Comparison of ENCODE assay signal across 1 cellular context in the genomic region with DNA sequence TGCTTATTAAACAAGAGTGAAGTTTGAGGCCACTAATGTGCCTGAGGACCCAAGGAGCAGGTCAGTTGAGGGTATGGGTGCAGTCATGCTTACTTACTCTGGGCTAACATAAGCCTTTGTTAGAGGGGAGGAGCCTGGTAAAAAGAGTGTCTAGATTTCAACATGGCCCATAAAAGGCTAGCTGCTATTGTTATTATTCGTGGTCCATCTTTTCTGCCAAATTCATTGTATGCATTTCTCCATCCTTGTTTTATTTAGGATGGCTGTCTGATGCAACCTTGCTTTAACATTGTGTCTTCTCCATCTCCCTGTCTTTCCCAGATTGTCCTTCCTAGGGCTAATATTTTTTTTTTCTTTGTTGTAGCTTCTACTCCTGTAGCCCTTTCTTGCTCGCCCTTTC.
TF ChIP-seq lines count a peak whose summit lies in the region.

No MANE protein-coding gene starts in this region.

TF ChIP-seq in GM12878, 131 proteins besides CTCF, POLR2A, EP300 and RAD21 (continued from another document):
- TF ChIP-seq, protein P1, sequence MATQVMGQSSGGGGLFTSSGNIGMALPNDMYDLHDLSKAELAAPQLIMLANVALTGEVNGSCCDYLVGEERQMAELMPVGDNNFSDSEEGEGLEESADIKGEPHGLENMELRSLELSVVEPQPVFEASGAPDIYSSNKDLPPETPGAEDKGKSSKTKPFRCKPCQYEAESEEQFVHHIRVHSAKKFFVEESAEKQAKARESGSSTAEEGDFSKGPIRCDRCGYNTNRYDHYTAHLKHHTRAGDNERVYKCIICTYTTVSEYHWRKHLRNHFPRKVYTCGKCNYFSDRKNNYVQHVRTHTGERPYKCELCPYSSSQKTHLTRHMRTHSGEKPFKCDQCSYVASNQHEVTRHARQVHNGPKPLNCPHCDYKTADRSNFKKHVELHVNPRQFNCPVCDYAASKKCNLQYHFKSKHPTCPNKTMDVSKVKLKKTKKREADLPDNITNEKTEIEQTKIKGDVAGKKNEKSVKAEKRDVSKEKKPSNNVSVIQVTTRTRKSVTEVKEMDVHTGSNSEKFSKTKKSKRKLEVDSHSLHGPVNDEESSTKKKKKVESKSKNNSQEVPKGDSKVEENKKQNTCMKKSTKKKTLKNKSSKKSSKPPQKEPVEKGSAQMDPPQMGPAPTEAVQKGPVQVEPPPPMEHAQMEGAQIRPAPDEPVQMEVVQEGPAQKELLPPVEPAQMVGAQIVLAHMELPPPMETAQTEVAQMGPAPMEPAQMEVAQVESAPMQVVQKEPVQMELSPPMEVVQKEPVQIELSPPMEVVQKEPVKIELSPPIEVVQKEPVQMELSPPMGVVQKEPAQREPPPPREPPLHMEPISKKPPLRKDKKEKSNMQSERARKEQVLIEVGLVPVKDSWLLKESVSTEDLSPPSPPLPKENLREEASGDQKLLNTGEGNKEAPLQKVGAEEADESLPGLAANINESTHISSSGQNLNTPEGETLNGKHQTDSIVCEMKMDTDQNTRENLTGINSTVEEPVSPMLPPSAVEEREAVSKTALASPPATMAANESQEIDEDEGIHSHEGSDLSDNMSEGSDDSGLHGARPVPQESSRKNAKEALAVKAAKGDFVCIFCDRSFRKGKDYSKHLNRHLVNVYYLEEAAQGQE (IDR thresholded peaks at IDR 0.05; ENCODE audit: low read depth, low read length), result no peak
- TF ChIP-seq SREBF2 (IDR thresholded peaks at IDR 0.05; ENCODE audit: low read length), result no peak
- TF ChIP-seq, protein P2, sequence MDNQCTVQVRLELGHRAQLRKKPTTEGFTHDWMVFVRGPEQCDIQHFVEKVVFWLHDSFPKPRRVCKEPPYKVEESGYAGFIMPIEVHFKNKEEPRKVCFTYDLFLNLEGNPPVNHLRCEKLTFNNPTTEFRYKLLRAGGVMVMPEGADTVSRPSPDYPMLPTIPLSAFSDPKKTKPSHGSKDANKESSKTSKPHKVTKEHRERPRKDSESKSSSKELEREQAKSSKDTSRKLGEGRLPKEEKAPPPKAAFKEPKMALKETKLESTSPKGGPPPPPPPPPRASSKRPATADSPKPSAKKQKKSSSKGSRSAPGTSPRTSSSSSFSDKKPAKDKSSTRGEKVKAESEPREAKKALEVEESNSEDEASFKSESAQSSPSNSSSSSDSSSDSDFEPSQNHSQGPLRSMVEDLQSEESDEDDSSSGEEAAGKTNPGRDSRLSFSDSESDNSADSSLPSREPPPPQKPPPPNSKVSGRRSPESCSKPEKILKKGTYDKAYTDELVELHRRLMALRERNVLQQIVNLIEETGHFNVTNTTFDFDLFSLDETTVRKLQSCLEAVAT (IDR thresholded peaks at IDR 0.05), result no peak
- TF ChIP-seq ATF7 (IDR thresholded peaks at IDR 0.05; ENCODE audit: low read depth), result no peak
- no peak for TF ChIP-seq SIX5 (IDR thresholded peaks at IDR 0.05; ENCODE audit: low read depth, low read length, severe bottlenecking)
- no peak for TF ChIP-seq FOS (IDR thresholded peaks at IDR 0.05; ENCODE audit: borderline replicate concordance, extremely low read depth, insufficient read length)
- TF ChIP-seq, protein P3, sequence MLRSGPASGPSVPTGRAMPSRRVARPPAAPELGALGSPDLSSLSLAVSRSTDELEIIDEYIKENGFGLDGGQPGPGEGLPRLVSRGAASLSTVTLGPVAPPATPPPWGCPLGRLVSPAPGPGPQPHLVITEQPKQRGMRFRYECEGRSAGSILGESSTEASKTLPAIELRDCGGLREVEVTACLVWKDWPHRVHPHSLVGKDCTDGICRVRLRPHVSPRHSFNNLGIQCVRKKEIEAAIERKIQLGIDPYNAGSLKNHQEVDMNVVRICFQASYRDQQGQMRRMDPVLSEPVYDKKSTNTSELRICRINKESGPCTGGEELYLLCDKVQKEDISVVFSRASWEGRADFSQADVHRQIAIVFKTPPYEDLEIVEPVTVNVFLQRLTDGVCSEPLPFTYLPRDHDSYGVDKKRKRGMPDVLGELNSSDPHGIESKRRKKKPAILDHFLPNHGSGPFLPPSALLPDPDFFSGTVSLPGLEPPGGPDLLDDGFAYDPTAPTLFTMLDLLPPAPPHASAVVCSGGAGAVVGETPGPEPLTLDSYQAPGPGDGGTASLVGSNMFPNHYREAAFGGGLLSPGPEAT (IDR thresholded peaks at IDR 0.05; ENCODE audit: low read depth), result no peak
- no peak for TF ChIP-seq CBX3 (IDR thresholded peaks at IDR 0.05; ENCODE audit: borderline replicate concordance, low read depth)
- TF ChIP-seq SMAD5 (IDR thresholded peaks at IDR 0.05; ENCODE audit: low read depth), result no peak
- TF ChIP-seq IKZF1 (conservative IDR thresholded peaks at IDR 0.05), result no peak
